In the genomic region with DNA sequence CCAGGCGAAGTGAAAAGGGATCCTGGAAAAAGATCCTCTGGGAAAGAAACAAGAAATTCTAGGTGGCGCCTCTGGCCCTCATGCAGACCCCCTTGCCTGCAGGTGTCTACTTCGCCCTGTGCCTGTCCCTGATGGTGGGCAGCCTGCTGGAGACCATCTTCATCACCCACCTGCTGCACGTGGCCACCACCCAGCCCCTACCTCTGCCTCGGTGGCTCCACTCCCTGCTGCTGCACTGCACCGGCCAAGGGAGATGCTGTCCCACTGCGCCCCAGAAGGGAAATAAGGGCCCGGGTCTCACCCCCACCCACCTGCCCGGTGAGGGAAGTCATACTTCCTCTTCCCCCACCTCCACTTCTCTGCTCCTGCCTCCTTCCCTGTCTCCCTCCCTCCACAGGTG, we compare ENCODE assay signal across 6 cellular contexts. TPM values are rescaled to one million over a fixed set of nuclear protein-coding genes. Genes with fewer than 3 reads are reported as not detected.
"Had no signal": no experiment of that assay in that cellular context is flagged by ENCODE, and none has a peak within 500 bp of the region (broad histone marks: within the 10 kb centered on the region; RNA-seq: fewer than 3 reads in every experiment).

No MANE protein-coding gene starts in this region.

RNA-seq across cellular contexts. Expression of gene HTR3D, which starts 6.8 kb away (rescaled TPM):
- total RNA-seq: HepG2, HT-29, HT1080, IMR-90, K562 had no signal
- polyA plus RNA-seq: HepG2, IgD-negative memory B cell, IMR-90, K562 had no signal

RNA-seq across cellular contexts. Expression of gene HTR3C, which starts 14.5 kb away (rescaled TPM):
- total RNA-seq: HepG2, HT-29, HT1080, IMR-90, K562 had no signal
- polyA plus RNA-seq: HepG2, IgD-negative memory B cell, IMR-90 had no signal

RNA-seq across cellular contexts. Expression of gene HTR3E, which starts 58.6 kb away (rescaled TPM):
- total RNA-seq: HepG2, HT-29, HT1080, IMR-90, K562 had no signal
- polyA plus RNA-seq: HepG2, IgD-negative memory B cell, IMR-90, K562 had no signal
